19 cellular contexts compared by ENCODE assay signal in the genomic region with DNA sequence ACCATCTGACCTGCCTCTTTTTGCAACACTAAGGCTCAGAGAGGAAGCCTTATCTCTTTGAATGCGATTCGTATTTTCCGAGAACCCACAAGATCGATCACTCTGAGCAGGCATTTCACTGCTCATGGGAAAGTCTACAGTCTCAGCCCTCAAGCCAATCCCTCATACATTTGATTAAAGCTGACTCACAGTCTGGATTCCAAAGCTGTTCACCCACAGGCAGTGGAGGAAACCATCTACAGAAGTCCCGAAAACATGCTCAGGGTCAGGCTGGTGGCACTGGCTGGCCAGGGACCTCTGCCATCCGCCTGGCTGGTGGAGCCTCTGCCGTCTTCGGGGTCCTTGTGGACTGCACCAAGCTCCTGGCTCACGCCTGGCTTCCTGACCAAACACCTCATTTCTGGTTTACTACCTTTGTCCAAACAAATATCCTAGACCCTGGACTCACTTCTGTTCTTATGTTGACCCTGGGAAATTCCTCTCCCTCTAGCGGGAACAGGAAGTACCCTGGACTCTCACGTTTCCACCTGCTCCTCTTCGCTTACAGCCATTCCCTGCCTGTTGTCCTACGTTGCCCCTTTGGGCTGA.
DNase-seq lines count a peak whose midpoint lies in the region; ATAC-seq, FAIRE-seq and TF ChIP-seq lines count a peak whose summit lies in the region.
"Had no signal": no experiment of that assay in that cellular context is flagged by ENCODE, and none has a peak within 500 bp of the region (broad histone marks: within the 10 kb centered on the region; RNA-seq: fewer than 3 reads in every experiment).

No MANE protein-coding gene starts in this region.

- H3K27me3 Mint-ChIP-seq in activated CD8-positive, alpha-beta memory T cell treated with anti-CD3 and anti-CD28 coated beads, Interleukin-2, amount 10 ng/mL, durations not matched to agents 7 days and 5 days: no peaks in the 10 kb centered on the region
- H3K27me3 Mint-ChIP-seq: activated CD4-positive, alpha-beta memory T cell treated with anti-CD3 and anti-CD28 coated beads for 36 hours; B cell had no signal

- intact Hi-C loops in HepG2 (cut with micrococcal nuclease; ENCODE audit: unreplicated experiment): loop anchor here (2.0 kb wide), 1 partner anchor 46 kb away; no protein-coding TSS in a partner anchor

- H3K36me3 ChIP-seq in bronchial epithelial cell (ENCODE audit: control insufficient read depth, insufficient read depth, low read length) (no peaks in the 10 kb centered on the region), HepG2 (replicated peaks in 1 of 2; ENCODE audit: control insufficient read depth in 1 of 2, insufficient read depth in 2 of 2, low read length in 2 of 2) (peaks cover 1 to 4% of the 10 kb centered on the region in 2 experiments; a peak in 1 of 5 replicates), small intestine (ENCODE audit: control insufficient read depth in 2 of 2, insufficient read depth in 2 of 2, low read length in 2 of 2) (no peaks in the 10 kb centered on the region)
- H3K36me3 ChIP-seq: heart right ventricle, ovary had no signal

- H3K79me2 ChIP-seq in HepG2 (ENCODE audit: insufficient read depth, low read length): peaks cover 3% of the 10 kb centered on the region

- H3K27me3 ChIP-seq in AG04450 (ENCODE audit: control insufficient read depth, insufficient read depth, low read length) (no peaks in the 10 kb centered on the region), bronchial epithelial cell (ENCODE audit: control insufficient read depth, insufficient read depth, low read length) (no peaks in the 10 kb centered on the region), HepG2 (ENCODE audit: control insufficient read depth in 1 of 2, insufficient read depth in 2 of 2, low read length in 2 of 2) (no peaks in the 10 kb centered on the region), small intestine (ENCODE audit: control insufficient read depth in 2 of 2, insufficient read depth in 2 of 2, low read length in 2 of 2) (no peaks in the 10 kb centered on the region)
- H3K27me3 ChIP-seq: heart right ventricle, ovary had no signal

- 49% methylated on average over 9 of the region's 13 CpGs for WGBS in HepG2 (ENCODE audit: low lambda C conversion rate)
- 76 to 83% (median 77%) methylated on average over 13 of the region's 13 CpGs for WGBS in small intestine, 3 donors

- H3K9me3 ChIP-seq in AG04450 (ENCODE audit: control insufficient read depth, insufficient read depth, low read length) (peaks cover 3% of the 10 kb centered on the region; the same call in 1 of the 2 replicates), HepG2 (ENCODE audit: low read length) (no peaks in the 10 kb centered on the region), small intestine (ENCODE audit: control insufficient read depth, low read depth) (no peaks in the 10 kb centered on the region)
- H3K9me3 ChIP-seq: ovary had no signal

- 0 out of 2 replicates have a peak, but pooled peaks have one; percentile 21 for TF ChIP-seq RAD21 in HepG2 (CRISPR knock-in tag; IDR thresholded peaks at IDR 0.05)

- no peak overlapping the region for H3K4me3 Mint-ChIP-seq in activated CD8-positive, alpha-beta memory T cell treated with anti-CD3 and anti-CD28 coated beads, Interleukin-2, amount 10 ng/mL, durations not matched to agents 7 days and 5 days
- H3K4me3 Mint-ChIP-seq: activated CD4-positive, alpha-beta memory T cell treated with anti-CD3 and anti-CD28 coated beads for 36 hours; B cell had no signal

- DNase-seq in AG04450 (ENCODE audit: low read depth, low spot score) (no peak), LHCN-M2 (ENCODE audit: low read depth) (peak; percentile 41), bronchial epithelial cell (ENCODE audit: low read depth) (peak; percentile 80), HepG2 (ENCODE audit: low spot score) (peak; percentile 82), foreskin melanocyte (no peak), small intestine (no peak)
- no peak for DNase-seq in activated CD8-positive, alpha-beta memory T cell treated with anti-CD3 and anti-CD28 coated beads, Interleukin-2, amount 10 ng/mL, durations not matched to agents 7 days and 5 days
- DNase-seq: activated CD4-positive, alpha-beta memory T cell treated with anti-CD3 and anti-CD28 coated beads for 36 hours; GDM1; heart right ventricle; NCI-H345; ovary had no signal

- H3K4me1 Mint-ChIP-seq in activated CD8-positive, alpha-beta memory T cell treated with anti-CD3 and anti-CD28 coated beads, Interleukin-2, amount 10 ng/mL, durations not matched to agents 7 days and 5 days: no peaks in the 10 kb centered on the region
- H3K4me1 Mint-ChIP-seq: B cell had no signal

- TF ChIP-seq EP300 in HepG2 (IDR thresholded peaks at IDR 0.05; ENCODE audit: low read depth in 2 of 2, low read length in 2 of 2): peak in 1 of 2 experiments; percentile 45; a peak in 2 of 4 replicates
- TF ChIP-seq EP300 in HepG2 (CRISPR knock-in tag; IDR thresholded peaks at IDR 0.05; ENCODE audit: borderline replicate concordance): no peak

- H2AFZ ChIP-seq in HepG2 (ENCODE audit: low read length): no peak overlapping the region
- H2AFZ ChIP-seq: PC-9 had no signal

- POLR2A ChIA-PET in AG04450 (lab: Yijun Ruan, JAX) (no interaction called here), HepG2 (lab: Yijun Ruan, JAX) (interaction anchor here (0.5 to 2.3 kb wide), 2 partner anchors 46 to 330 kb away, joined by 3 to 9 read pairs; no protein-coding TSS in a partner anchor)

- H3K36me3 Mint-ChIP-seq in activated CD8-positive, alpha-beta memory T cell treated with anti-CD3 and anti-CD28 coated beads, Interleukin-2, amount 10 ng/mL, durations not matched to agents 7 days and 5 days: peaks cover 1% of the 10 kb centered on the region

- BruUV-seq in HepG2 (replicated peaks; lab: Mats Ljungman, UMichigan): no TSS peak

- peak overlapping the region; percentile 75 for H3K4me2 ChIP-seq in HepG2 (ENCODE audit: low read depth, low read length)
- H3K4me2 ChIP-seq: PC-9 had no signal

- H3K27ac ChIP-seq in AG04450 (ENCODE audit: low read depth, low read length) (peak overlapping the region; percentile 73), HepG2 (ENCODE audit: extremely low read length, insufficient read depth, low read length) (peak overlapping the region; percentile 85), small intestine (ENCODE audit: low read depth in 1 of 2, low read length in 1 of 2) (no peak overlapping the region)
- H3K27ac ChIP-seq: coronary artery, heart right ventricle, HL-60, ovary, PC-9 had no signal

- H4K20me1 ChIP-seq in HepG2 (ENCODE audit: insufficient read depth, low read length): no peaks in the 10 kb centered on the region

- FAIRE-seq in bronchial epithelial cell (lab: Jason Lieb, UNC): no peak
- peak; percentile 76 for FAIRE-seq in HepG2 (lab: Jason Lieb, UNC)
- FAIRE-seq in small intestine (lab: Jason Lieb, UNC): no peak
- FAIRE-seq: urothelium cell line had no signal

- no peak overlapping the region for H3K27ac Mint-ChIP-seq in activated CD8-positive, alpha-beta memory T cell treated with anti-CD3 and anti-CD28 coated beads, Interleukin-2, amount 10 ng/mL, durations not matched to agents 7 days and 5 days
- H3K27ac Mint-ChIP-seq: activated CD4-positive, alpha-beta memory T cell treated with anti-CD3 and anti-CD28 coated beads for 36 hours; B cell had no signal

- in situ Hi-C loops in HepG2 (cut with HindIII; ENCODE audit: extremely low pct_ligation_motif_present, low pct_unique_long_range_greater_than_20kb): no loop called here

- ATAC-seq in HepG2: peak; percentile 92
- no peak for ATAC-seq in GM18517 (IDR thresholded peaks at IDR 0.05; ENCODE audit: unreplicated experiment)
- no peak for ATAC-seq in activated CD8-positive, alpha-beta memory T cell treated with anti-CD3 and anti-CD28 coated beads, Interleukin-2, amount 10 ng/mL, durations not matched to agents 7 days and 5 days
- ATAC-seq: heart right ventricle had no signal

- H3K9me3 Mint-ChIP-seq in activated CD8-positive, alpha-beta memory T cell treated with anti-CD3 and anti-CD28 coated beads, Interleukin-2, amount 10 ng/mL, durations not matched to agents 7 days and 5 days (ENCODE audit: low read depth): no peaks in the 10 kb centered on the region

- peak; percentile 56 to 65; a peak in 2 of 4 replicates for TF ChIP-seq POLR2A in HepG2 (IDR thresholded peaks at IDR 0.05; ENCODE audit: insufficient read depth in 1 of 2, low read depth in 2 of 2, low read length in 2 of 2)

- CTCF ChIA-PET in AG04450 (lab: Charles Lee): interaction anchor here (0.6 to 1.3 kb wide), 2 partner anchors 237 to 704 kb away, joined by 3 read pairs; no protein-coding TSS in a partner anchor
- CTCF ChIA-PET in HepG2 (lab: Yijun Ruan, JAX; ENCODE audit: low intra/inter-chr PET ratio, low total read pairs): no interaction called here
- CTCF ChIA-PET in activated CD8-positive, alpha-beta memory T cell treated with anti-CD3 and anti-CD28 coated beads, Interleukin-2, amount 10 ng/mL, durations not matched to agents 7 days and 5 days (lab: Charles Lee): no interaction called here

- H3K4me3 ChIP-seq in AG04450 (ENCODE audit: low read depth, low read length) (no peak overlapping the region), bronchial epithelial cell (ENCODE audit: low read depth, low read length) (no peak overlapping the region), HepG2 (replicated peaks in 1 of 3; ENCODE audit: insufficient read depth in 1 of 3, low read depth in 2 of 3, low read length in 3 of 3) (peak overlapping the region; percentile 33 to 63 (median 38); a peak in 5 of 6 replicates), small intestine (ENCODE audit: low read depth in 1 of 2, low read length in 2 of 2) (no peak overlapping the region)
- H3K4me3 ChIP-seq: coronary artery, heart right ventricle, lung, ovary, PC-9 had no signal

- TF ChIP-seq CTCF in AG04450 (IDR thresholded peaks at IDR 0.05; ENCODE audit: low read depth, low read length) (no peak), bronchial epithelial cell (IDR thresholded peaks at IDR 0.05; ENCODE audit: insufficient read depth, low read length, severe bottlenecking) (no peak), HepG2 (CRISPR knock-in tag; IDR thresholded peaks at IDR 0.05) (peak; percentile 67)

- H3K4me1 ChIP-seq in HepG2 (ENCODE audit: insufficient read depth, low read length): peaks cover 37% of the 10 kb centered on the region
- H3K4me1 ChIP-seq in small intestine (ENCODE audit: control insufficient read depth in 2 of 2, insufficient read depth in 1 of 2, low read depth in 1 of 2, low read length in 1 of 2): no peaks in the 10 kb centered on the region

- H3K9ac ChIP-seq in HepG2 (ENCODE audit: insufficient read depth, low read depth, low read length): peak overlapping the region; percentile 61

Comparison
In these comparisons a context has a peak if more than half of its experiments do, and no peak if none do; other contexts are left out.
1. DNase-seq: peak in LHCN-M2 (single experiment), bronchial epithelial cell (single experiment) and HepG2 (single experiment); none in AG04450 (single experiment), foreskin melanocyte (single experiment), small intestine (single experiment) and activated CD8-positive, alpha-beta memory T cell treated with anti-CD3 and anti-CD28 coated beads, Interleukin-2, amount 10 ng/mL, durations not matched to agents 7 days and 5 days (single experiment).
2. H3K27ac ChIP-seq: peak in AG04450 (single experiment) and HepG2 (single experiment); none in small intestine (0 of 2).
3. H3K4me3 ChIP-seq: peak in HepG2 (3 of 3); none in AG04450 (single experiment), bronchial epithelial cell (single experiment) and small intestine (0 of 2).